14 cellular contexts compared by ENCODE assay signal in genomic region chr16:4213721-4214120, GRCh38. TPM values are rescaled to one million over a fixed set of nuclear protein-coding genes. Genes with fewer than 3 reads are reported as not detected.
A peak's percentile ranks its signal among the peaks of the same experiment; 100 is the strongest.
DNase-seq lines count a peak whose midpoint lies in the region; ATAC-seq and TF ChIP-seq lines count a peak whose summit lies in the region.
"Had no signal": no experiment of that assay in that cellular context is flagged by ENCODE, and none has a peak within 500 bp of the region (broad histone marks: within the 10 kb centered on the region; RNA-seq: fewer than 3 reads in every experiment).

No MANE protein-coding gene starts in this region.

- peak; percentile 49 for DNase-seq in MG63
- DNase-seq in mucosa of descending colon = peak in 2 of 3 donors; percentile 52 to 70
- DNase-seq in upper lobe of right lung = no peak
- DNase-seq in NCI-H526 (lab: John Stamatoyannopoulos, UW) = no peak
- DNase-seq: activated CD4-positive, alpha-beta T cell treated with anti-CD3 and anti-CD28 coated beads, Interleukin-2, amount 50 U/mL, for 48 hours; activated naive CD4-positive, alpha-beta T cell treated with Interleukin-2 at 50 U/mL for 16 hours; NCI-H2081; nephron progenitor cell; stimulated activated CD8-positive, alpha-beta memory T cell treated with anti-CD3 and anti-CD28 coated beads, Interleukin-4, amount 100 ng/mL, for 48 hours; T-helper 17 cell had no signal

- H3K9me3 ChIP-seq in MG63 (no peaks in the 10 kb centered on the region), duodenal mucosa (ENCODE audit: control insufficient read depth in 1 of 2, low read length in 2 of 2) (no peaks in the 10 kb centered on the region), mucosa of descending colon (no peaks in the 10 kb centered on the region), upper lobe of right lung (no peaks in the 10 kb centered on the region)

- peak; percentile 80 for ATAC-seq in mucosa of descending colon
- ATAC-seq in upper lobe of right lung = peak; percentile 6
- no peak for ATAC-seq in GM18868 (IDR thresholded peaks at IDR 0.05; ENCODE audit: unreplicated experiment)
- no peak for ATAC-seq in HG02610 (IDR thresholded peaks at IDR 0.05; ENCODE audit: unreplicated experiment)
- ATAC-seq: T-helper 17 cell had no signal

- H3K4me1 ChIP-seq in duodenal mucosa (ENCODE audit: control insufficient read depth in 1 of 2, insufficient read depth in 2 of 2, low read length in 2 of 2) = peaks cover 29 to 36% of the 10 kb centered on the region in 2 donors
- H3K4me1 ChIP-seq in mucosa of descending colon (ENCODE audit: low read depth) = peaks cover 8% of the 10 kb centered on the region
- H3K4me1 ChIP-seq in upper lobe of right lung = peaks cover 11% of the 10 kb centered on the region

- peak overlapping the region; percentile 63 for H3K27ac ChIP-seq in duodenal mucosa (ENCODE audit: low read depth, low read length)
- H3K27ac ChIP-seq in upper lobe of right lung = no peak overlapping the region

- H3K27me3 ChIP-seq in MG63 (no peaks in the 10 kb centered on the region), duodenal mucosa (ENCODE audit: control insufficient read depth in 1 of 2, insufficient read depth in 2 of 2, low read length in 2 of 2) (no peaks in the 10 kb centered on the region), upper lobe of right lung (no peaks in the 10 kb centered on the region)

- TF ChIP-seq CTCF in mucosa of descending colon (IDR thresholded peaks at IDR 0.05) = no peak
- no peak for TF ChIP-seq CTCF in upper lobe of right lung (IDR thresholded peaks at IDR 0.05)

- no peak overlapping the region for H3K4me3 ChIP-seq in MG63
- H3K4me3 ChIP-seq in duodenal mucosa (ENCODE audit: low read depth in 1 of 2, low read length in 2 of 2) = no peak overlapping the region
- H3K4me3 ChIP-seq in mucosa of descending colon = no peak overlapping the region
- no peak overlapping the region for H3K4me3 ChIP-seq in upper lobe of right lung

- intact Hi-C loops in mucosa of descending colon (cut with DNase I, micrococcal nuclease) (no loop called here), upper lobe of right lung (cut with DNase I) (no loop called here)

- H3K36me3 ChIP-seq in MG63 (no peaks in the 10 kb centered on the region), duodenal mucosa (ENCODE audit: control insufficient read depth in 1 of 2, insufficient read depth in 2 of 2, low read length in 2 of 2) (no peaks in the 10 kb centered on the region), mucosa of descending colon (ENCODE audit: low read depth) (no peaks in the 10 kb centered on the region), upper lobe of right lung (no peaks in the 10 kb centered on the region)

- no peak overlapping the region for H3K9ac ChIP-seq in duodenal mucosa (ENCODE audit: low read depth in 1 of 2, low read length in 2 of 2)

RNA-seq across cellular contexts. Expression of gene SRL, which starts 28.2 kb away (rescaled TPM):
- total RNA-seq in MG63 (2014; rRNA removed; shearing (Covaris generic); ENCODE audit: low replicate concordance) = 0.03 TPM in 1 of 2 replicates, not detected in the other
- total RNA-seq in mucosa of descending colon (1 to 10 TPM in 1 of 3 donors, under 1 TPM in 2; 0.35 to 1.2 (median 0.41) TPM), upper lobe of right lung (0.64 TPM)
- total RNA-seq: HepG2, T-helper 17 cell had no signal

RNA-seq across cellular contexts. Expression of gene TFAP4, which starts 59.1 kb away (rescaled TPM):
- total RNA-seq in MG63 (2014; rRNA removed; shearing (Covaris generic); ENCODE audit: low replicate concordance) = 28.5 and 42.2 TPM in 2 replicates
- total RNA-seq in mucosa of descending colon (10 to 100 TPM in 2 of 3 donors, 1 to 10 TPM in 1; 10.0 to 12.2 (median 12.1) TPM), upper lobe of right lung (9.6 TPM)

Comparison
In these comparisons a context has a peak if more than half of its experiments do, and no peak if none do; other contexts are left out.
1. DNase-seq: peak in MG63 (single experiment) and mucosa of descending colon (2 of 3); none in upper lobe of right lung (single experiment) and NCI-H526 (0 of 2).
2. ATAC-seq: peak in mucosa of descending colon (single experiment) and upper lobe of right lung (single experiment); none in GM18868 (single experiment) and HG02610 (single experiment).